ENCODE assay signal across 1 cellular context in the genomic region with DNA sequence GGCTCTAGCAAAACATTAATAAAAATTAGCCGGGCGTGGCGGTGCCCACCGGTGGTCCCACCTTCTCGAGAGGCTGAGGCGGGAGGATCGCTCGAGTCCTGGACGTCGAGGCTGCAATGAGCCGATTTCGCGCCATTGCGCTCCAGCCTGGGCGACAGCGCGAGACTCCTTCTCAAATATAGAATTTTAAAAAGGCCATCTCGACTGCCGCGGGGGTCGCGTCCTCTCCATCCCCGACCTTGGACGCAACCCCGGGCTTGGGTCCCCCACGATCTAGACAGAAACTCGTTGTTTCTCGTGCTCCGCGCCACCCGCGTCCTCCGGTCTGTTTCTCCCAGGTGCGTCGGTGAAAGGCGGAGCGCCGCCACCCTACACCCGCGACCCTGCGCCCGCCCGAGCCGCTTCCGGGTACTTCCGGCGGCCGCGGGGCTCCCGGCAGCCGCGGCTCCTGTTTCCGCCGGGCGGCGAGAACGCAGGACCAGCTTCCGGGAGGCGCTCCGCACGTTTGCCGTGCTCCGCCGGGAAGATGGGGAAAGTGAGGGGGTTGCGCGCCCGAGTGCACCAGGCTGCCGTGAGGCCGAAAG.
TF ChIP-seq lines count a peak whose summit lies in the region.

A gene with protein sequence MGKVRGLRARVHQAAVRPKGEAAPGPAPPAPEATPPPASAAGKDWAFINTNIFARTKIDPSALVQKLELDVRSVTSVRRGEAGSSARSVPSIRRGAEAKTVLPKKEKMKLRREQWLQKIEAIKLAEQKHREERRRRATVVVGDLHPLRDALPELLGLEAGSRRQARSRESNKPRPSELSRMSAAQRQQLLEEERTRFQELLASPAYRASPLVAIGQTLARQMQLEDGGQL (plus strand): TSS at position 498 of the 584 bp plus-strand sequence. CDS start 29 bp downstream, at position 527.

TF ChIP-seq in K562, 482 proteins besides CTCF, POLR2A, EP300 and RAD21 (continued from another document and continues in another):
- TF ChIP-seq, protein P1, sequence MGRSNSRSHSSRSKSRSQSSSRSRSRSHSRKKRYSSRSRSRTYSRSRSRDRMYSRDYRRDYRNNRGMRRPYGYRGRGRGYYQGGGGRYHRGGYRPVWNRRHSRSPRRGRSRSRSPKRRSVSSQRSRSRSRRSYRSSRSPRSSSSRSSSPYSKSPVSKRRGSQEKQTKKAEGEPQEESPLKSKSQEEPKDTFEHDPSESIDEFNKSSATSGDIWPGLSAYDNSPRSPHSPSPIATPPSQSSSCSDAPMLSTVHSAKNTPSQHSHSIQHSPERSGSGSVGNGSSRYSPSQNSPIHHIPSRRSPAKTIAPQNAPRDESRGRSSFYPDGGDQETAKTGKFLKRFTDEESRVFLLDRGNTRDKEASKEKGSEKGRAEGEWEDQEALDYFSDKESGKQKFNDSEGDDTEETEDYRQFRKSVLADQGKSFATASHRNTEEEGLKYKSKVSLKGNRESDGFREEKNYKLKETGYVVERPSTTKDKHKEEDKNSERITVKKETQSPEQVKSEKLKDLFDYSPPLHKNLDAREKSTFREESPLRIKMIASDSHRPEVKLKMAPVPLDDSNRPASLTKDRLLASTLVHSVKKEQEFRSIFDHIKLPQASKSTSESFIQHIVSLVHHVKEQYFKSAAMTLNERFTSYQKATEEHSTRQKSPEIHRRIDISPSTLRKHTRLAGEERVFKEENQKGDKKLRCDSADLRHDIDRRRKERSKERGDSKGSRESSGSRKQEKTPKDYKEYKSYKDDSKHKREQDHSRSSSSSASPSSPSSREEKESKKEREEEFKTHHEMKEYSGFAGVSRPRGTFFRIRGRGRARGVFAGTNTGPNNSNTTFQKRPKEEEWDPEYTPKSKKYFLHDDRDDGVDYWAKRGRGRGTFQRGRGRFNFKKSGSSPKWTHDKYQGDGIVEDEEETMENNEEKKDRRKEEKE (IDR thresholded peaks at IDR 0.05; ENCODE audit: borderline replicate concordance in 1 of 2, control insufficient read depth in 1 of 2, low read depth in 2 of 2, low read length in 1 of 2), result peak in 1 of 2 experiments; percentile 97; a peak in 2 of 4 replicates
- TF ChIP-seq SMAD1 (IDR thresholded peaks at IDR 0.05; ENCODE audit: low read depth, low read length, partially characterized antibody) (peak; percentile 72), HNRNPLL (IDR thresholded peaks at IDR 0.05; ENCODE audit: low read depth, low read length, poor library complexity, severe bottlenecking) (peak; percentile 84), HDAC3 (IDR thresholded peaks at IDR 0.05; ENCODE audit: borderline replicate concordance, partially characterized antibody) (no peak), GABPB1 (CRISPR knock-in tag; IDR thresholded peaks at IDR 0.05) (peak; percentile 100), CREM (IDR thresholded peaks at IDR 0.05; ENCODE audit: low read depth) (peak; percentile 64), ZNF253 (CRISPR knock-in tag; conservative IDR thresholded peaks at IDR 0.05) (no peak), ATF1 (CRISPR knock-in tag; IDR thresholded peaks at IDR 0.05) (no peak), ATF1 (tag; IDR thresholded peaks at IDR 0.05) (peak; percentile 75), NCOA6 (IDR thresholded peaks at IDR 0.05) (no peak; the same call in none of the 2 replicates), FOSL1 (tag; conservative IDR thresholded peaks at IDR 0.05) (peak; percentile 69), ZNF174 (CRISPR knock-in tag; IDR thresholded peaks at IDR 0.05) (peak; percentile 56; the same call in 1 of the 2 replicates), HMGN3 (IDR thresholded peaks at IDR 0.05; ENCODE audit: borderline replicate concordance, extremely low read depth, insufficient read length, low read depth, low read length) (peak; percentile 94), ZNF589 (CRISPR knock-in tag; IDR thresholded peaks at IDR 0.05; ENCODE audit: low read depth) (0 out of 2 replicates have a peak, but pooled peaks have one; percentile 36), SRSF1 (IDR thresholded peaks at IDR 0.05; ENCODE audit: low read depth, low read length) (0 out of 2 replicates have a peak, but pooled peaks have one; percentile 40), MAZ (CRISPR knock-in tag; conservative IDR thresholded peaks at IDR 0.05 in 1 of 2, IDR thresholded peaks at IDR 0.05 in 1 of 2) (peak; percentile 97), SOX6 (IDR thresholded peaks at IDR 0.05) (peak; percentile 63), RNF2 (IDR thresholded peaks at IDR 0.05) (peak; percentile 83), CHCHD3 (CRISPR knock-in tag; IDR thresholded peaks at IDR 0.05) (peak; percentile 89; the same call in 1 of the 2 replicates), ESRRA (IDR thresholded peaks at IDR 0.05; ENCODE audit: borderline replicate concordance, low read depth) (peak; percentile 82), SPI1 (IDR thresholded peaks at IDR 0.05; ENCODE audit: borderline replicate concordance, low read depth, low read length) (peak; percentile 11; the same call in 1 of the 2 replicates), CHD2 (IDR thresholded peaks at IDR 0.05; ENCODE audit: low read depth, low read length) (peak; percentile 49), ZNF354B (CRISPR knock-in tag; IDR thresholded peaks at IDR 0.05) (peak; percentile 52; the same call in 1 of the 2 replicates), ZNF75A (CRISPR knock-in tag; IDR thresholded peaks at IDR 0.05) (no peak), NR2C1 (IDR thresholded peaks at IDR 0.05) (peak; percentile 89), NR2C1 (tag; IDR thresholded peaks at IDR 0.05) (peak; percentile 93)
- TF ChIP-seq, protein P2, sequence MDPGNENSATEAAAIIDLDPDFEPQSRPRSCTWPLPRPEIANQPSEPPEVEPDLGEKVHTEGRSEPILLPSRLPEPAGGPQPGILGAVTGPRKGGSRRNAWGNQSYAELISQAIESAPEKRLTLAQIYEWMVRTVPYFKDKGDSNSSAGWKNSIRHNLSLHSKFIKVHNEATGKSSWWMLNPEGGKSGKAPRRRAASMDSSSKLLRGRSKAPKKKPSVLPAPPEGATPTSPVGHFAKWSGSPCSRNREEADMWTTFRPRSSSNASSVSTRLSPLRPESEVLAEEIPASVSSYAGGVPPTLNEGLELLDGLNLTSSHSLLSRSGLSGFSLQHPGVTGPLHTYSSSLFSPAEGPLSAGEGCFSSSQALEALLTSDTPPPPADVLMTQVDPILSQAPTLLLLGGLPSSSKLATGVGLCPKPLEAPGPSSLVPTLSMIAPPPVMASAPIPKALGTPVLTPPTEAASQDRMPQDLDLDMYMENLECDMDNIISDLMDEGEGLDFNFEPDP (CRISPR knock-in tag; IDR thresholded peaks at IDR 0.05), result 0 out of 2 replicates have a peak, but pooled peaks have one; percentile 84
- TF ChIP-seq, protein P3, sequence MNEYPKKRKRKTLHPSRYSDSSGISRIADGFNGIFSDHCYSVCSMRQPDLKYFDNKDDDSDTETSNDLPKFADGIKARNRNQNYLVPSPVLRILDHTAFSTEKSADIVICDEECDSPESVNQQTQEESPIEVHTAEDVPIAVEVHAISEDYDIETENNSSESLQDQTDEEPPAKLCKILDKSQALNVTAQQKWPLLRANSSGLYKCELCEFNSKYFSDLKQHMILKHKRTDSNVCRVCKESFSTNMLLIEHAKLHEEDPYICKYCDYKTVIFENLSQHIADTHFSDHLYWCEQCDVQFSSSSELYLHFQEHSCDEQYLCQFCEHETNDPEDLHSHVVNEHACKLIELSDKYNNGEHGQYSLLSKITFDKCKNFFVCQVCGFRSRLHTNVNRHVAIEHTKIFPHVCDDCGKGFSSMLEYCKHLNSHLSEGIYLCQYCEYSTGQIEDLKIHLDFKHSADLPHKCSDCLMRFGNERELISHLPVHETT (CRISPR knock-in tag; conservative IDR thresholded peaks at IDR 0.05 in 1 of 2, IDR thresholded peaks at IDR 0.05 in 1 of 2), result peak in 1 of 2 experiments; percentile 97; a peak in 2 of 4 replicates
- TF ChIP-seq, protein P4, sequence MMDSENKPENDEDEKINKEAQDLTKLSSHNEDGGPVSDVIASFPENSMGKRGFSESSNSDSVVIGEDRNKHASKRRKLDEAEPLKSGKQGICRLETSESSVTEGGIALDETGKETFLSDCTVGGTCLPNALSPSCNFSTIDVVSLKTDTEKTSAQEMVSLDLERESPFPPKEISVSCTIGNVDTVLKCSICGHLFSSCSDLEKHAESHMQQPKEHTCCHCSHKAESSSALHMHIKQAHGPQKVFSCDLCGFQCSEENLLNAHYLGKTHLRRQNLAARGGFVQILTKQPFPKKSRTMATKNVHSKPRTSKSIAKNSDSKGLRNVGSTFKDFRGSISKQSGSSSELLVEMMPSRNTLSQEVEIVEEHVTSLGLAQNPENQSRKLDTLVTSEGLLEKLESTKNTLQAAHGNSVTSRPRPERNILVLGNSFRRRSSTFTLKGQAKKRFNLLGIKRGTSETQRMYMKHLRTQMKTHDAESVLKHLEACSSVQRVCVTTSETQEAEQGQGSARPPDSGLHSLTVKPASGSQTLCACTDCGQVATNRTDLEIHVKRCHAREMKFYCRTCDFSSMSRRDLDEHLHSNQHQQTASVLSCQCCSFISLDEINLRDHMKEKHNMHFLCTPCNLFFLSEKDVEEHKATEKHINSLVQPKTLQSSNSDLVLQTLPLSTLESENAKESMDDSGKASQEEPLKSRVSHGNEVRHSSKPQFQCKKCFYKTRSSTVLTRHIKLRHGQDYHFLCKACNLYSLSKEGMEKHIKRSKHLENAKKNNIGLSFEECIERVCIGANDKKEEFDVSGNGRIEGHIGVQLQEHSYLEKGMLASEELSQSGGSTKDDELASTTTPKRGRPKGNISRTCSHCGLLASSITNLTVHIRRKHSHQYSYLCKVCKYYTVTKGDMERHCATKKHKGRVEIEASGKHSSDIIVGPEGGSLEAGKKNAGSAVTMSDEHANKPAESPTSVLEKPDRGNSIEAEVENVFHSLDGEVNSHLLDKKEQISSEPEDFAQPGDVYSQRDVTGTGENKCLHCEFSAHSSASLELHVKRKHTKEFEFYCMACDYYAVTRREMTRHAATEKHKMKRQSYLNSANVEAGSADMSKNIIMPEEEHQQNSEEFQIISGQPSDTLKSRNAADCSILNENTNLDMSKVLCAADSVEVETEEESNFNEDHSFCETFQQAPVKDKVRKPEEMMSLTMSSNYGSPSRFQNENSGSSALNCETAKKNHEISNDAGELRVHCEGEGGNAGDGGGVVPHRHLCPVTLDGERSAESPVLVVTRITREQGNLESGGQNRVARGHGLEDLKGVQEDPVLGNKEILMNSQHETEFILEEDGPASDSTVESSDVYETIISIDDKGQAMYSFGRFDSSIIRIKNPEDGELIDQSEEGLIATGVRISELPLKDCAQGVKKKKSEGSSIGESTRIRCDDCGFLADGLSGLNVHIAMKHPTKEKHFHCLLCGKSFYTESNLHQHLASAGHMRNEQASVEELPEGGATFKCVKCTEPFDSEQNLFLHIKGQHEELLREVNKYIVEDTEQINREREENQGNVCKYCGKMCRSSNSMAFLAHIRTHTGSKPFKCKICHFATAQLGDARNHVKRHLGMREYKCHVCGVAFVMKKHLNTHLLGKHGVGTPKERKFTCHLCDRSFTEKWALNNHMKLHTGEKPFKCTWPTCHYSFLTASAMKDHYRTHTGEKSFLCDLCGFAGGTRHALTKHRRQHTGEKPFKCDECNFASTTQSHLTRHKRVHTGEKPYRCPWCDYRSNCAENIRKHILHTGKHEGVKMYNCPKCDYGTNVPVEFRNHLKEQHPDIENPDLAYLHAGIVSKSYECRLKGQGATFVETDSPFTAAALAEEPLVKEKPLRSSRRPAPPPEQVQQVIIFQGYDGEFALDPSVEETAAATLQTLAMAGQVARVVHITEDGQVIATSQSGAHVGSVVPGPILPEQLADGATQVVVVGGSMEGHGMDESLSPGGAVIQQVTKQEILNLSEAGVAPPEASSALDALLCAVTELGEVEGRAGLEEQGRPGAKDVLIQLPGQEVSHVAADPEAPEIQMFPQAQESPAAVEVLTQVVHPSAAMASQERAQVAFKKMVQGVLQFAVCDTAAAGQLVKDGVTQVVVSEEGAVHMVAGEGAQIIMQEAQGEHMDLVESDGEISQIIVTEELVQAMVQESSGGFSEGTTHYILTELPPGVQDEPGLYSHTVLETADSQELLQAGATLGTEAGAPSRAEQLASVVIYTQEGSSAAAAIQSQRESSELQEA (IDR thresholded peaks at IDR 0.05; ENCODE audit: low read depth), result no peak
- TF ChIP-seq, protein P5, sequence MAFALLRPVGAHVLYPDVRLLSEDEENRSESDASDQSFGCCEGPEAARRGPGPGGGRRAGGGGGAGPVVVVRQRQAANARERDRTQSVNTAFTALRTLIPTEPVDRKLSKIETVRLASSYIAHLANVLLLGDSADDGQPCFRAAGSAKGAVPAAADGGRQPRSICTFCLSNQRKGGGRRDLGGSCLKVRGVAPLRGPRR (CRISPR knock-in tag; IDR thresholded peaks at IDR 0.05), result peak; percentile 68; the same call in 1 of the 2 replicates
- TF ChIP-seq, protein P6, sequence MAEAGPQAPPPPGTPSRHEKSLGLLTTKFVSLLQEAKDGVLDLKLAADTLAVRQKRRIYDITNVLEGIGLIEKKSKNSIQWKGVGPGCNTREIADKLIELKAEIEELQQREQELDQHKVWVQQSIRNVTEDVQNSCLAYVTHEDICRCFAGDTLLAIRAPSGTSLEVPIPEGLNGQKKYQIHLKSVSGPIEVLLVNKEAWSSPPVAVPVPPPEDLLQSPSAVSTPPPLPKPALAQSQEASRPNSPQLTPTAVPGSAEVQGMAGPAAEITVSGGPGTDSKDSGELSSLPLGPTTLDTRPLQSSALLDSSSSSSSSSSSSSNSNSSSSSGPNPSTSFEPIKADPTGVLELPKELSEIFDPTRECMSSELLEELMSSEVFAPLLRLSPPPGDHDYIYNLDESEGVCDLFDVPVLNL (CRISPR knock-in tag; IDR thresholded peaks at IDR 0.05; ENCODE audit: low read depth), result no peak
- TF ChIP-seq, protein P7, sequence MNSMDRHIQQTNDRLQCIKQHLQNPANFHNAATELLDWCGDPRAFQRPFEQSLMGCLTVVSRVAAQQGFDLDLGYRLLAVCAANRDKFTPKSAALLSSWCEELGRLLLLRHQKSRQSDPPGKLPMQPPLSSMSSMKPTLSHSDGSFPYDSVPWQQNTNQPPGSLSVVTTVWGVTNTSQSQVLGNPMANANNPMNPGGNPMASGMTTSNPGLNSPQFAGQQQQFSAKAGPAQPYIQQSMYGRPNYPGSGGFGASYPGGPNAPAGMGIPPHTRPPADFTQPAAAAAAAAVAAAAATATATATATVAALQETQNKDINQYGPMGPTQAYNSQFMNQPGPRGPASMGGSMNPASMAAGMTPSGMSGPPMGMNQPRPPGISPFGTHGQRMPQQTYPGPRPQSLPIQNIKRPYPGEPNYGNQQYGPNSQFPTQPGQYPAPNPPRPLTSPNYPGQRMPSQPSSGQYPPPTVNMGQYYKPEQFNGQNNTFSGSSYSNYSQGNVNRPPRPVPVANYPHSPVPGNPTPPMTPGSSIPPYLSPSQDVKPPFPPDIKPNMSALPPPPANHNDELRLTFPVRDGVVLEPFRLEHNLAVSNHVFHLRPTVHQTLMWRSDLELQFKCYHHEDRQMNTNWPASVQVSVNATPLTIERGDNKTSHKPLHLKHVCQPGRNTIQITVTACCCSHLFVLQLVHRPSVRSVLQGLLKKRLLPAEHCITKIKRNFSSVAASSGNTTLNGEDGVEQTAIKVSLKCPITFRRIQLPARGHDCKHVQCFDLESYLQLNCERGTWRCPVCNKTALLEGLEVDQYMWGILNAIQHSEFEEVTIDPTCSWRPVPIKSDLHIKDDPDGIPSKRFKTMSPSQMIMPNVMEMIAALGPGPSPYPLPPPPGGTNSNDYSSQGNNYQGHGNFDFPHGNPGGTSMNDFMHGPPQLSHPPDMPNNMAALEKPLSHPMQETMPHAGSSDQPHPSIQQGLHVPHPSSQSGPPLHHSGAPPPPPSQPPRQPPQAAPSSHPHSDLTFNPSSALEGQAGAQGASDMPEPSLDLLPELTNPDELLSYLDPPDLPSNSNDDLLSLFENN (IDR thresholded peaks at IDR 0.05; ENCODE audit: low read depth in 2 of 2, low read length in 2 of 2), result 0 out of 4 replicates have a peak, but pooled peaks of 1 of the 2 experiments have one; percentile 43
